Comparison of ENCODE assay signal across 16 cellular contexts in the genomic region with DNA sequence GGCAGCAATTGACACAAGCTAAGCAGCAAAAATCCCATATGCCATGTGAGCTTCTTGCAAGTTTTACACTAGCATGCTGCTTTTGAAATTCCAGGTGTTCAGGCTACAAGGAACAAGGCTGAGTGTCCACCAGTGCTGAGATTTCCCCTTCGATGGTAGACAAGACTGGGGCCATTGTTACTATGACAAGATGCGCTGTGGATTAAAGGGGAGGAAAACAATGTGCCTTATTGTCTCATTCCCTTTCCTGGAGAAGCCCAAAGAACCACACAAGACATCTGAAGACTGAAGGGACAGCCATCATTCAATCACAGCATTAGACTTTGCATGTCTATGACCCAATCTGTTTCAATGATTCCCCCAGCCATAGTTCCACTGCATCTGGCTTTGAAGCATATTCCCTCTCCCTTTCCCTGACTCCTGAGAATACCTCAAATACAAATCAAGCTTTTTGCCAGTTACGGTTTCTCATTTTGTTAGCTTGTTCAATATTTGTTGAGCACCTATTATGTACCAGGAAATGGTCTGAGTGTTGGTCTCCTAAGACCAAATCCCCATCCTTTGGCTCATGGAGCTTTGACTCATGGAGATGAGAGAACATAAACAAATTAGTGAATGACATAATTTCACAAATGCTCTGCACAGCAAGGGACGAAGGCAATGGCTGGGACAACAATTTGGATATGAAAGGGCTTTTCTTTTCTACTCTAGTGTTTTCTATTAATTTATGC. TPM values are rescaled to one million over a fixed set of nuclear protein-coding genes. Genes with fewer than 3 reads are reported as not detected.
"Had no signal": no experiment of that assay in that cellular context is flagged by ENCODE, and none has a peak within 500 bp of the region (broad histone marks: within the 10 kb centered on the region; RNA-seq: fewer than 3 reads in every experiment).

No MANE protein-coding gene starts in this region.

- DNase-seq: activated CD4-positive, CD25-positive, alpha-beta regulatory T cell treated with anti-CD3 and anti-CD28 coated beads, Interleukin-2, amount 50 U/mL, for 72 hours; activated naive CD4-positive, alpha-beta T cell; anterior cingulate cortex; hippocampal formation; kidney; left lung; mammary epithelial cell; pancreas; sigmoid colon; spleen; stimulated activated naive CD8-positive, alpha-beta T cell treated with anti-CD3 and anti-CD28 coated beads, Interleukin-15, amount 100 ng/mL, for 72 hours; T1000 had no signal

- FAIRE-seq: kidney, pancreas had no signal

- H3K27ac ChIP-seq: breast epithelium, epithelial cell of prostate, left lung, pancreas, sigmoid colon, spleen had no signal

- H3K9me3 ChIP-seq: breast epithelium, left lung, pancreas, sigmoid colon, spleen had no signal

- H3K27me3 ChIP-seq: breast epithelium, pancreas, sigmoid colon had no signal

- H3K4me1 ChIP-seq: breast epithelium, left lung, sigmoid colon, spleen had no signal

- ATAC-seq: left lung; stimulated activated naive CD8-positive, alpha-beta T cell treated with anti-CD3 and anti-CD28 coated beads, Interleukin-15, amount 100 ng/mL, for 72 hours had no signal

- H3K4me3 ChIP-seq: breast epithelium, left lung, pancreas, sigmoid colon, spleen had no signal

- H3K36me3 ChIP-seq: breast epithelium, left lung, pancreas, sigmoid colon, spleen had no signal

RNA-seq across cellular contexts. Expression of a gene that starts 23.4 kb away (rescaled TPM):
- total RNA-seq: activated CD8-positive, alpha-beta memory T cell treated with anti-CD3 and anti-CD28 coated beads for 36 hours; activated T-helper 1 cell treated with anti-CD3 and anti-CD28 coated beads, Interleukin-12 subunit alpha, Interleukin-12 subunit beta, Interleukin-2, Interleukin-4 antibody, amounts not matched to agents 30 ng/mL and 10 ng/mL and 1 ng/mL, durations not matched to agents 14 hours and 24 hours and 36 hours; left lung; mammary epithelial cell; spleen had no signal
